Comparison of ENCODE assay signal across 8 cellular contexts in genomic region chr9:95316794-95317118, GRCh38. TPM values are rescaled to one million over a fixed set of nuclear protein-coding genes. Genes with fewer than 3 reads are reported as not detected.
DNase-seq lines count a peak whose midpoint lies in the region; ATAC-seq and TF ChIP-seq lines count a peak whose summit lies in the region.

No MANE protein-coding gene starts in this region.

- no peak overlapping the region for H3K9ac ChIP-seq in parathyroid adenoma

- H3K4me1 ChIP-seq in cardiac muscle cell (ENCODE audit: low read depth), result peaks cover 11% of the 10 kb centered on the region
- H3K4me1 ChIP-seq in parathyroid adenoma, result no peaks in the 10 kb centered on the region

- H3K36me3 Mint-ChIP-seq in activated naive CD8-positive, alpha-beta T cell treated with anti-CD3 and anti-CD28 coated beads for 36 hours, result peaks cover 6% of the 10 kb centered on the region

- H3K9me3 ChIP-seq in cardiac muscle cell (ENCODE audit: low read depth), result no peaks in the 10 kb centered on the region
- H3K9me3 ChIP-seq in parathyroid adenoma (ENCODE audit: control insufficient read depth, low read length), result no peaks in the 10 kb centered on the region

- peak overlapping the region; percentile 78 for H2AFZ ChIP-seq in parathyroid adenoma

- H3K36me3 ChIP-seq in cardiac muscle cell (no peaks in the 10 kb centered on the region), parathyroid adenoma (ENCODE audit: control insufficient read depth, insufficient read depth, low read length) (no peaks in the 10 kb centered on the region)

- peak overlapping the region; percentile 91 for H3K4me3 Mint-ChIP-seq in activated naive CD8-positive, alpha-beta T cell treated with anti-CD3 and anti-CD28 coated beads for 36 hours

- peak; percentile 94 for DNase-seq in Daoy (ENCODE audit: low read depth)
- DNase-seq in NCI-H510A (lab: John Stamatoyannopoulos, UW), result peak; percentile 75
- peak; percentile 68 for DNase-seq in activated naive CD8-positive, alpha-beta T cell treated with anti-CD3 and anti-CD28 coated beads for 36 hours
- peak; percentile 74 to 89 for DNase-seq in cardiac muscle cell (ENCODE audit: low read depth in 1 of 2, low spot score in 1 of 2)
- no peak for DNase-seq in MV-4-11 (lab: John Stamatoyannopoulos, UW)

- peak overlapping the region; percentile 94 for H3K4me3 ChIP-seq in cardiac muscle cell
- peak overlapping the region; percentile 85 for H3K4me3 ChIP-seq in parathyroid adenoma (ENCODE audit: low read depth, low read length)

- H3K79me2 ChIP-seq in parathyroid adenoma, result no peaks in the 10 kb centered on the region

- peaks cover 17% of the 10 kb centered on the region for H3K27me3 Mint-ChIP-seq in activated naive CD8-positive, alpha-beta T cell treated with anti-CD3 and anti-CD28 coated beads for 36 hours

- no peaks in the 10 kb centered on the region for H3K9me3 Mint-ChIP-seq in activated naive CD8-positive, alpha-beta T cell treated with anti-CD3 and anti-CD28 coated beads for 36 hours

- ATAC-seq in GM19438 (IDR thresholded peaks at IDR 0.05; ENCODE audit: low read depth, unreplicated experiment), result peak; percentile 40
- ATAC-seq in HG03457 (IDR thresholded peaks at IDR 0.05; ENCODE audit: unreplicated experiment), result peak; percentile 33

- H3K4me1 Mint-ChIP-seq in activated naive CD8-positive, alpha-beta T cell treated with anti-CD3 and anti-CD28 coated beads for 36 hours, result peaks cover 28% of the 10 kb centered on the region

- TF ChIP-seq CTCF in cardiac muscle cell (IDR thresholded peaks at IDR 0.05; ENCODE audit: low read depth, low read length), result peak; percentile 8
- no peak for TF ChIP-seq CTCF in parathyroid adenoma (IDR thresholded peaks at IDR 0.05)

- peak overlapping the region; percentile 81 for H3K4me2 ChIP-seq in parathyroid adenoma (ENCODE audit: low read length)

- H3K27me3 ChIP-seq in cardiac muscle cell, result no peaks in the 10 kb centered on the region
- no peaks in the 10 kb centered on the region for H3K27me3 ChIP-seq in parathyroid adenoma (ENCODE audit: control insufficient read depth, insufficient read depth, low read length)

- peak overlapping the region; percentile 100 for H3K27ac ChIP-seq in cardiac muscle cell
- peak overlapping the region; percentile 44 for H3K27ac ChIP-seq in parathyroid adenoma

- H3K27ac Mint-ChIP-seq in activated naive CD8-positive, alpha-beta T cell treated with anti-CD3 and anti-CD28 coated beads for 36 hours, result peak overlapping the region; percentile 82

RNA-seq across cellular contexts. Expression of gene FANCC, which starts 0.8 kb away (rescaled TPM):
- total RNA-seq in Daoy (2014; rRNA removed; shearing (Covaris generic)), result 8.5 and 23.9 TPM in 2 replicates
- 10 to 100 TPM; 16.0 to 16.5 TPM for total RNA-seq in activated naive CD8-positive, alpha-beta T cell treated with anti-CD3 and anti-CD28 coated beads for 36 hours
- total RNA-seq in cardiac muscle cell, result 11.5 and 14.0 TPM in 2 replicates
- polyA plus RNA-seq in cardiac muscle cell, result 11.9 and 17.1 TPM in 2 replicates
